10 cellular contexts compared by ENCODE assay signal in the genomic region with DNA sequence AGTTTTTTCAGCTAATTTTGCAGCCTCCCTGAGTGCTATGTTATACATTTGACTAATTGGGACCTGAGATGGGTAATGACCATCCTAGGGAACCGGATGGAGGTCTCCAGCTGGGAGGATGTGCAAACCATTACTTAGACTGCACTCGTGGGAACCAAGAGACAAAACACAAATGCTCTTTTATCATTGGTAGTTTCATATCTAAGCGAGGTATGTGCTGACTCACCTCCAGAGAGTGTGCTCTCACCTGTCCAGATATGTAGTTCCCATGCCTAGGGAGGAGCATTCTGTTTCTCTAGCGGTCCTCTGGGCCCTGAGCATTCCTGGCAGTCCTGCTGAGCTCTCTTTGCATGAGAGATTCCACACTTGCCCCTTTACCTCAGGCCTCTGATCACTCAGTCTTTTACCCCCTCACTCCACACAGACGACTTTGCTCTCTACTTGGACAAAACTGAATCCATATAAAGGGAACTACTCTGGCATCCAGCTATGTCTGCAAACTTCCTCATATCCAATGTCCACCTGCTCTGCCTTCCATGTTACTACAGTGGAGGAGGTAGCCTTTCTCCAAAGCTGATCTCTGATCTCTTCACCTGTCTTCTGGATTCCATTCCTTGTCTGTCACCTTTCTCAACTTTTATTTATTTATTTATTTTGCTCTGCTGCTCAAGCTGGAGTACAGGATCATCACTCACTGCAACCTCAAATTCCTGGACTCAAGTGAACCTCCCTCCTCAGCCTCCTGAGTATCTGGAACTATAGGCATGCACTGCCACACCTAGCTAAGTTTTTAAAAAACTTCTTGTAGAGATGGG.
DNase-seq lines count a peak whose midpoint lies in the region; ATAC-seq and TF ChIP-seq lines count a peak whose summit lies in the region.
"Had no signal": no experiment of that assay in that cellular context is flagged by ENCODE, and none has a peak within 500 bp of the region (broad histone marks: within the 10 kb centered on the region; RNA-seq: fewer than 3 reads in every experiment).

No MANE protein-coding gene starts in this region.

- peaks cover 3% of the 10 kb centered on the region; the same call in 1 of the 2 replicates for H3F3A ChIP-seq in PC-9 (ENCODE audit: insufficient read depth, low read depth)

- CTCF ChIA-PET in PC-9 (lab: Charles Lee): no interaction called here

- H3K36me3 ChIP-seq in PC-9 (ENCODE audit: low read depth): no peaks in the 10 kb centered on the region

- H3K27ac ChIP-seq in PC-9: no peak overlapping the region

- H3K9me2 ChIP-seq in PC-9 (ENCODE audit: insufficient read depth): no peaks in the 10 kb centered on the region

- peak; percentile 56 for ATAC-seq in HG02840 (IDR thresholded peaks at IDR 0.05; ENCODE audit: low FRiP score, unreplicated experiment)

- H3K4me3 ChIP-seq in PC-9 (no peak overlapping the region), retinal pigment epithelial cell (ENCODE audit: low read length) (no peak overlapping the region)

- DNase-seq in NCI-H1417 (lab: John Stamatoyannopoulos, UW) (peak in 2 of 3 experiments; percentile 28 to 50), NCI-H1417 treated with DMSO at 0.1 percent for 48 hours (lab: John Stamatoyannopoulos, UW) (no peak), PC-9 (peak; percentile 31 to 66), retinal pigment epithelial cell (ENCODE audit: low read depth) (peak; percentile 45), NCI-H345 treated with DMSO at 0.1 percent for 48 hours (lab: John Stamatoyannopoulos, UW; ENCODE audit: unreplicated experiment) (no peak), NCI-H510A treated with DMSO at 0.1 percent for 48 hours (lab: John Stamatoyannopoulos, UW) (no peak), activated gamma-delta T cell (lab: John Stamatoyannopoulos, UW) (no peak)
- DNase-seq: activated naive CD4-positive, alpha-beta T cell; NCI-H1092 had no signal

- intact Hi-C loops in PC-9 (cut with micrococcal nuclease; ENCODE audit: unreplicated experiment): loop anchor here (2.0 to 5.0 kb wide), 3 partner anchors 89 to 163 kb away; a partner anchor contains a TSS

- no peaks in the 10 kb centered on the region for H3K9me3 ChIP-seq in PC-9 (ENCODE audit: insufficient read depth, low read depth)

- POLR2A ChIA-PET in PC-9 (lab: Charles Lee; ENCODE audit: unreplicated experiment): interaction anchor here (0.7 kb wide), 1 partner anchor 96 kb away, joined by 3 read pairs; no protein-coding TSS in a partner anchor

- no peak for TF ChIP-seq CTCF in PC-9 (conservative IDR thresholded peaks at IDR 0.05)
- no peak for TF ChIP-seq CTCF in retinal pigment epithelial cell (conservative IDR thresholded peaks at IDR 0.05; ENCODE audit: low read depth, low read length)

- peaks cover 15% of the 10 kb centered on the region for H3K4me1 ChIP-seq in PC-9 (replicated peaks; ENCODE audit: insufficient read depth)

- H3K27me3 ChIP-seq in PC-9 (ENCODE audit: insufficient read depth, low read depth): no peaks in the 10 kb centered on the region

- no peak overlapping the region for H3K4me2 ChIP-seq in PC-9

- no peaks in the 10 kb centered on the region for H3K79me2 ChIP-seq in PC-9 (ENCODE audit: low read depth)

- H2AFZ ChIP-seq in PC-9: no peak overlapping the region

- no peaks in the 10 kb centered on the region for H4K20me1 ChIP-seq in PC-9 (ENCODE audit: insufficient read depth)

- BruUV-seq in PC-9 (replicated peaks; lab: Mats Ljungman, UMichigan): no TSS peak

Comparison
In these comparisons a context has a peak if more than half of its experiments do, and no peak if none do; other contexts are left out.
1. DNase-seq: peak in NCI-H1417 (2 of 3), PC-9 (2 of 2) and retinal pigment epithelial cell (single experiment); none in NCI-H1417 treated with DMSO at 0.1 percent for 48 hours (single experiment), NCI-H345 treated with DMSO at 0.1 percent for 48 hours (single experiment), NCI-H510A treated with DMSO at 0.1 percent for 48 hours (single experiment) and activated gamma-delta T cell (single experiment).